In genomic region chr12:56115329-56115728, GRCh38 we compare ENCODE assay signal across 6 cellular contexts. TPM values are rescaled to one million over a fixed set of nuclear protein-coding genes. Genes with fewer than 3 reads are reported as not detected.
DNase-seq lines count a peak whose midpoint lies in the region; ATAC-seq and TF ChIP-seq lines count a peak whose summit lies in the region.

No MANE protein-coding gene starts in this region.

- peaks cover 42% of the 10 kb centered on the region for H3K36me3 Mint-ChIP-seq in neural progenitor cell

- H3K27me3 Mint-ChIP-seq in neural progenitor cell (ENCODE audit: insufficient read depth, low read depth): peaks cover 7% of the 10 kb centered on the region

- TF ChIP-seq CTCF in brain microvascular endothelial cell (IDR thresholded peaks at IDR 0.05; ENCODE audit: low read depth, low read length, missing control alignments): no peak
- no peak for TF ChIP-seq CTCF in neural progenitor cell (IDR thresholded peaks at IDR 0.05)

- H3K36me3 ChIP-seq in HUES64 (ENCODE audit: insufficient read depth, low read length) (peaks cover 54% of the 10 kb centered on the region), brain microvascular endothelial cell (replicated peaks) (peaks cover 44% of the 10 kb centered on the region), neural progenitor cell (peaks cover 12% of the 10 kb centered on the region)

- H3K4me3 ChIP-seq in HUES64 (ENCODE audit: low read length): peak overlapping the region; percentile 83
- peak overlapping the region; percentile 98 for H3K4me3 ChIP-seq in brain microvascular endothelial cell (ENCODE audit: low read depth, low read length)
- peak overlapping the region; percentile 62 for H3K4me3 ChIP-seq in neural progenitor cell

- no peaks in the 10 kb centered on the region for H3K9me3 ChIP-seq in HUES64 (ENCODE audit: insufficient read depth, low read depth, low read length)
- H3K9me3 ChIP-seq in neural progenitor cell (ENCODE audit: low read depth): no peaks in the 10 kb centered on the region

- in situ Hi-C loops in brain microvascular endothelial cell (cut with HindIII; ENCODE audit: low pct_ligation_motif_present, low sequenced_read_pairs): loop anchor here (5.0 kb wide), 1 partner anchor 72 kb away; the partner anchor contains the start of gene SMARCC2

- 46% methylated on average over 10 of the region's 10 CpGs for WGBS in HUES64

- H3K27me3 ChIP-seq in HUES64 (ENCODE audit: insufficient read depth, low read length): no peaks in the 10 kb centered on the region
- no peaks in the 10 kb centered on the region for H3K27me3 ChIP-seq in brain microvascular endothelial cell (replicated peaks)
- no peaks in the 10 kb centered on the region for H3K27me3 ChIP-seq in neural progenitor cell

- peaks cover 17% of the 10 kb centered on the region for H3K4me1 ChIP-seq in HUES64 (ENCODE audit: insufficient read depth, low read length)
- H3K4me1 ChIP-seq in neural progenitor cell: peaks cover 12% of the 10 kb centered on the region

- H3K4me2 ChIP-seq in neural progenitor cell: peak overlapping the region; percentile 99

- H3K27ac Mint-ChIP-seq in neural progenitor cell: no peak overlapping the region

- H3F3A ChIP-seq in neural progenitor cell (ENCODE audit: low read depth): peaks cover 78% of the 10 kb centered on the region

- H3K9me3 Mint-ChIP-seq in neural progenitor cell: no peaks in the 10 kb centered on the region

- H3K79me2 ChIP-seq in neural progenitor cell (ENCODE audit: low read depth): peaks cover 23% of the 10 kb centered on the region

- H4K20me1 ChIP-seq in neural progenitor cell (ENCODE audit: low read depth): peaks cover 26% of the 10 kb centered on the region

- ATAC-seq in GM21528 (IDR thresholded peaks at IDR 0.05; ENCODE audit: low FRiP score, unreplicated experiment): no peak

- H3K27ac ChIP-seq in HUES64 (ENCODE audit: low read depth, low read length) (peak overlapping the region; percentile 55), brain microvascular endothelial cell (peak overlapping the region; percentile 82), neural progenitor cell (no peak overlapping the region)

- H3K4me3 Mint-ChIP-seq in neural progenitor cell: peak overlapping the region; percentile 99

- H3K9ac ChIP-seq in HUES64 (ENCODE audit: low read depth, low read length) (peak overlapping the region; percentile 98), neural progenitor cell (peak overlapping the region; percentile 70)

- DNase-seq in brain microvascular endothelial cell (peak; percentile 34), neural progenitor cell (ENCODE audit: low spot score) (peak; percentile 23), NAMALWA (ENCODE audit: low spot score) (no peak), NCI-H446 (lab: John Stamatoyannopoulos, UW) (no peak)

- H2AFZ ChIP-seq in neural progenitor cell (replicated peaks): peak overlapping the region; percentile 81

- H3K4me1 Mint-ChIP-seq in neural progenitor cell: peaks cover 25% of the 10 kb centered on the region

RNA-seq across cellular contexts. Expression of gene RPL41, which starts 1.1 kb away (rescaled TPM):
- polyA plus RNA-seq in HUES64 (2013, experiment 1 of 2): 4,327 TPM
- polyA plus RNA-seq in HUES64 (2013, experiment 2 of 2): 4,532 TPM
- 3,372 and 3,805 TPM in 2 replicates for total RNA-seq in neural progenitor cell (ENCODE audit: low replicate concordance)

RNA-seq across cellular contexts. Expression of gene ZC3H10, which starts 2.7 kb away (rescaled TPM):
- polyA plus RNA-seq in HUES64 (2013, experiment 1 of 2): 3.6 TPM
- 3.9 TPM for polyA plus RNA-seq in HUES64 (2013, experiment 2 of 2)
- 10.3 and 10.8 TPM in 2 replicates for total RNA-seq in neural progenitor cell (ENCODE audit: low replicate concordance)

RNA-seq across cellular contexts. Expression of gene PA2G4, which starts 11.0 kb away (rescaled TPM):
- 241 TPM for polyA plus RNA-seq in HUES64 (2013, experiment 1 of 2)
- polyA plus RNA-seq in HUES64 (2013, experiment 2 of 2): 231 TPM
- 168 and 242 TPM in 2 replicates for total RNA-seq in neural progenitor cell (ENCODE audit: low replicate concordance)

RNA-seq across cellular contexts. Expression of gene ESYT1, which starts 12.7 kb away (rescaled TPM):
- 72.0 TPM for polyA plus RNA-seq in HUES64 (2013, experiment 1 of 2)
- polyA plus RNA-seq in HUES64 (2013, experiment 2 of 2): 70.5 TPM
- total RNA-seq in neural progenitor cell (ENCODE audit: low replicate concordance): 75.3 and 146 TPM in 2 replicates

RNA-seq across cellular contexts. Expression of gene ERBB3, which starts 35.4 kb away (rescaled TPM):
- 21.1 TPM for polyA plus RNA-seq in HUES64 (2013, experiment 1 of 2)
- 26.2 TPM for polyA plus RNA-seq in HUES64 (2013, experiment 2 of 2)
- 6.3 and 8.8 TPM in 2 replicates for total RNA-seq in neural progenitor cell (ENCODE audit: low replicate concordance)

Comparison
In these comparisons a context has a peak if more than half of its experiments do, and no peak if none do; other contexts are left out.
1. DNase-seq: peak in brain microvascular endothelial cell (single experiment) and neural progenitor cell (single experiment); none in NAMALWA (single experiment) and NCI-H446 (0 of 2).
2. Peak in every context shown above with its lines, with median percentiles within 50 percentile points of each other: H3K4me3 ChIP-seq.